1 cellular context compared by ENCODE assay signal in the genomic region with DNA sequence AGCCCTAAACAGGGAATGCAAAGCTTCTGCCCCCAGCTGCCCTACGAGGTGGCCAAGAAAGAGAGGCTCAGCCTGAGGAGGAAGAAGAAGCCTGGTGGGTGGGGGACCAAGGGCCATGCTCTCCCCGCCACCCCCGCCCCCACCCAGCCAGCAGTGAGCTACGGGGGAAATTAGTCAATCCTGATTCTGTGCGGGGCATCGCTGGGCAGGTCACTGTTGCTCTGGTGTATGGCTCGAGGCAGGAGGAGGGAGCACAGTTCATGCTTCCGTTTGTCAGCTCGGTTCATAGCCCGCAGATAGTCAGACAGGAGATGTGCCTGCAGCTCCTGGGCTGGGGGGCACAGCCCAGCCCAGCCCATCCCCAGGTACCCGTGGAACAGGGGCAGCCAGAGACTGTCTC.
TF ChIP-seq lines count a peak whose summit lies in the region.

No MANE protein-coding gene starts in this region.

TF ChIP-seq in IMR-90, 13 proteins besides CTCF, POLR2A, EP300 and RAD21 (continued from another document):
- TF ChIP-seq CHD1 (IDR thresholded peaks at IDR 0.05; ENCODE audit: low read depth, low read length) (no peak), NFE2L2 (IDR thresholded peaks at IDR 0.05; ENCODE audit: low read depth, low read length) (no peak), MAZ (IDR thresholded peaks at IDR 0.05; ENCODE audit: borderline replicate concordance, low read depth, low read length) (no peak), SMC3 (IDR thresholded peaks at IDR 0.05; ENCODE audit: low read depth, low read length) (no peak), BHLHE40 (IDR thresholded peaks at IDR 0.05; ENCODE audit: low read depth, low read length) (no peak), RFX5 (IDR thresholded peaks at IDR 0.05; ENCODE audit: low read depth, low read length) (no peak), MXI1 (IDR thresholded peaks at IDR 0.05; ENCODE audit: borderline replicate concordance, low read depth, low read length) (no peak)
- TF ChIP-seq, protein P1, sequence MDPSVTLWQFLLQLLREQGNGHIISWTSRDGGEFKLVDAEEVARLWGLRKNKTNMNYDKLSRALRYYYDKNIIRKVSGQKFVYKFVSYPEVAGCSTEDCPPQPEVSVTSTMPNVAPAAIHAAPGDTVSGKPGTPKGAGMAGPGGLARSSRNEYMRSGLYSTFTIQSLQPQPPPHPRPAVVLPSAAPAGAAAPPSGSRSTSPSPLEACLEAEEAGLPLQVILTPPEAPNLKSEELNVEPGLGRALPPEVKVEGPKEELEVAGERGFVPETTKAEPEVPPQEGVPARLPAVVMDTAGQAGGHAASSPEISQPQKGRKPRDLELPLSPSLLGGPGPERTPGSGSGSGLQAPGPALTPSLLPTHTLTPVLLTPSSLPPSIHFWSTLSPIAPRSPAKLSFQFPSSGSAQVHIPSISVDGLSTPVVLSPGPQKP (IDR thresholded peaks at IDR 0.05; ENCODE audit: borderline replicate concordance, low read depth, low read length), result no peak
TF ChIP-seq in IMR-90: peak in this region for 0.
